ENCODE assay signal across 17 cellular contexts in the genomic region with DNA sequence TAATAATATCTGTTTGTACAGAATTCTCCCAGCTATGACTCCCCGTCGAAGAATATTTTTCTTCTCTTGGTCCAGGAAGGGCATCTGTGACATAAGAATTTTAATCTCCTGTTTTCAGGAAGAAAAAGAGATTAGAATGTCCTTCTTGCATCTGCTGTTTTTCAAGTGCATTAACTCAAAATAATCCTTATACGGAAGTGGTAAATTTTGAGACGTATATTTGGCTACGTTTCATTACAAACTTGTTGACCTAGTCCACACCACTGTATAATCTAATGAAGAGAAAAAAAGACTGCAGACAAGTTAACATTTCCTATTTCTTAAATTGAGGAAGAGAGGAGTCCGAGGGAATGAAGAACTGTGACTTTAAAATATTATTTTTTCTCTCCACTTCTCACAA.
DNase-seq lines count a peak whose midpoint lies in the region; TF ChIP-seq lines count a peak whose summit lies in the region.
"Had no signal": no experiment of that assay in that cellular context is flagged by ENCODE, and none has a peak within 500 bp of the region (broad histone marks: within the 10 kb centered on the region; RNA-seq: fewer than 3 reads in every experiment).

No MANE protein-coding gene starts in this region.

- DNase-seq in NCI-H82 (lab: John Stamatoyannopoulos, UW) (peak; percentile 17), NCI-H82 treated with DMSO at 0.1 percent for 48 hours (lab: John Stamatoyannopoulos, UW; ENCODE audit: unreplicated experiment) (no peak), NCI-H524 treated with DMSO at 0.1 percent for 48 hours (lab: John Stamatoyannopoulos, UW) (peak; percentile 13), amniotic epithelial cell (ENCODE audit: low read depth) (peak; percentile 84), fibroblast of pulmonary artery (ENCODE audit: low read depth) (peak; percentile 44), medulla oblongata (ENCODE audit: extremely low spot score) (no peak), NCI-H146 (lab: John Stamatoyannopoulos, UW) (no peak)
- no peak for DNase-seq in activated naive CD4-positive, alpha-beta T cell (lab: John Stamatoyannopoulos, UW)
- DNase-seq: AML-193; Caco-2; Calu3; CD4-positive, alpha-beta T cell; CD8-positive, alpha-beta T cell; DMS79 treated with DMSO at 0.1 percent for 48 hours had no signal

- no peak overlapping the region for H3K4me3 ChIP-seq in fibroblast of pulmonary artery (replicated peaks; ENCODE audit: low read depth, low read length)
- H3K4me3 ChIP-seq: A549; BLaER1 treated with 17β-estradiol and CSF1 and Interleukin-3, amounts not matched to agents 10 nM and 100 nM; GM12878 had no signal

- TF ChIP-seq CTCF in fibroblast of pulmonary artery (IDR thresholded peaks at IDR 0.05; ENCODE audit: low read length, missing control alignments), result no peak

Comparison
In these comparisons a context has a peak if more than half of its experiments do, and no peak if none do; other contexts are left out.
1. DNase-seq: peak in NCI-H82 (single experiment), NCI-H524 treated with DMSO at 0.1 percent for 48 hours (single experiment), amniotic epithelial cell (single experiment) and fibroblast of pulmonary artery (single experiment); none in NCI-H82 treated with DMSO at 0.1 percent for 48 hours (single experiment), medulla oblongata (single experiment), NCI-H146 (single experiment) and activated naive CD4-positive, alpha-beta T cell (0 of 4).